In the genomic region with DNA sequence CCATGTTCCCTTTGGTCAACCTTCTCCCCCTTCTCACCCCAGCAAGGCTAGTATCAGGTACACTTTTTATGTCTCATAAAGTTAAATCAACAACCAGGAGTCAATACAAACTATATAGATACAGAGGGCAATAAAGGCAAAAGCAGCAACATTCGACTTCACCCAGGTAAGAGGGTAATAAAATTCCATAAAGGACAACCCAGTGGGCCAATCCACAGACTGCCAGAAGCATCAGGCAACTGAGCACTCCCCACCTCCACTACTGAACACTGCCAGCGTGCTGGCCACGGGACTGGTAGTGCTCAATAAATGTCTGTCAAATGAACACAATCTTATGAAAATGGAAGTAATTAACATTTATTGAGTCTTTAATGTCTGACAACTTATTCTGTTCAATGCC, we compare ENCODE assay signal across 32 cellular contexts. TPM values are rescaled to one million over a fixed set of nuclear protein-coding genes. Genes with fewer than 3 reads are reported as not detected.
"Had no signal": no experiment of that assay in that cellular context is flagged by ENCODE, and none has a peak within 500 bp of the region (broad histone marks: within the 10 kb centered on the region; RNA-seq: fewer than 3 reads in every experiment).

No MANE protein-coding gene starts in this region.

- H3K36me3 ChIP-seq: ascending aorta, breast epithelium, cardiac muscle cell, esophagus squamous epithelium, gastroesophageal sphincter had no signal

- H3K27ac ChIP-seq: ascending aorta, breast epithelium, cardiac muscle cell, epithelial cell of prostate, esophagus squamous epithelium, gastroesophageal sphincter had no signal

- DNase-seq: activated CD4-positive, alpha-beta memory T cell treated with anti-CD3 and anti-CD28 coated beads, Interleukin-2, amount 10 ng/mL, durations not matched to agents 7 days and 5 days; activated CD4-positive, alpha-beta T cell treated with anti-CD3 and anti-CD28 coated beads for 1 hour; activated CD4-positive, alpha-beta T cell treated with anti-CD3 and anti-CD28 coated beads for 4 hours; activated CD4-positive, alpha-beta T cell treated with anti-CD3 and anti-CD28 coated beads, Interleukin-2, amount 10 ng/mL, durations not matched to agents 7 days and 5 days; activated CD4-positive, alpha-beta T cell treated with anti-CD3 and anti-CD28 coated beads, Interleukin-2, amount 50 U/mL, for 4 hours; activated CD8-positive, alpha-beta memory T cell treated with anti-CD3 and anti-CD28 coated beads, Interleukin-2, amount 50 U/mL, for 48 hours; activated gamma-delta T cell; activated naive CD4-positive, alpha-beta T cell; activated naive CD4-positive, alpha-beta T cell treated with anti-CD3 and anti-CD28 coated beads, Interleukin-2, amount 10 ng/mL, durations not matched to agents 7 days and 5 days; activated naive CD8-positive, alpha-beta T cell treated with anti-CD3 and anti-CD28 coated beads, Interleukin-2, amount 10 ng/mL, durations not matched to agents 7 days and 5 days; activated T-cell treated with anti-CD3 and anti-CD28 coated beads for 4 hours; activated T-cell treated with anti-CD3 and anti-CD28 coated beads, Interleukin-2, amount 50 U/mL, for 24 hours; cortex of kidney; dermis blood vessel endothelial cell; effector CD8-positive, alpha-beta T cell; esophagus squamous epithelium; foreskin melanocyte had no signal

- H3K4me3 ChIP-seq: ascending aorta, breast epithelium, cardiac muscle cell, esophagus squamous epithelium, gastroesophageal sphincter had no signal

- H3K4me1 ChIP-seq: ascending aorta, breast epithelium, esophagus squamous epithelium, gastroesophageal sphincter had no signal

- H3K27me3 ChIP-seq: ascending aorta, breast epithelium had no signal

- H3K9me3 ChIP-seq: ascending aorta, esophagus squamous epithelium had no signal

RNA-seq across cellular contexts. Expression of a gene that starts 5.1 kb away (rescaled TPM):
- total RNA-seq: activated CD4-positive, alpha-beta memory T cell treated with anti-CD3 and anti-CD28 coated beads, Interleukin-2, amount 10 ng/mL, durations not matched to agents 7 days and 5 days; activated CD4-positive, alpha-beta T cell treated with anti-CD3 and anti-CD28 coated beads, Interleukin-2, amount 10 ng/mL, durations not matched to agents 7 days and 5 days; activated naive CD4-positive, alpha-beta T cell treated with anti-CD3 and anti-CD28 coated beads, Interleukin-2, amount 50 U/mL, for 72 hours; activated naive CD8-positive, alpha-beta T cell treated with anti-CD3 and anti-CD28 coated beads, Interleukin-2, amount 10 ng/mL, durations not matched to agents 7 days and 5 days; activated T-cell treated with anti-CD3 and anti-CD28 coated beads, Interleukin-2, amount 50 U/mL, for 72 hours; ascending aorta; breast epithelium; cardiac muscle cell; cerebellum; dermis blood vessel endothelial cell; endothelial cell of umbilical vein; esophagus squamous epithelium; fibroblast of lung; fibroblast of villous mesenchyme; gastroesophageal sphincter; glomerular endothelial cell; T-helper 1 cell treated with Interleukin-12 subunit alpha and Interleukin-12 subunit beta and Interleukin-4 antibody, amounts not matched to agents 30 ng/mL and 1 ng/mL, for 36 hours; WTC11 had no signal
- polyA plus RNA-seq: cardiac muscle cell, endothelial cell of umbilical vein, esophagus, fibroblast of lung had no signal

RNA-seq across cellular contexts. Expression of a gene that starts 20.0 kb away (rescaled TPM):
- total RNA-seq: activated CD4-positive, alpha-beta memory T cell treated with anti-CD3 and anti-CD28 coated beads, Interleukin-2, amount 10 ng/mL, durations not matched to agents 7 days and 5 days; activated CD4-positive, alpha-beta T cell treated with anti-CD3 and anti-CD28 coated beads, Interleukin-2, amount 10 ng/mL, durations not matched to agents 7 days and 5 days; activated naive CD4-positive, alpha-beta T cell treated with anti-CD3 and anti-CD28 coated beads, Interleukin-2, amount 50 U/mL, for 72 hours; activated naive CD8-positive, alpha-beta T cell treated with anti-CD3 and anti-CD28 coated beads, Interleukin-2, amount 10 ng/mL, durations not matched to agents 7 days and 5 days; activated T-cell treated with anti-CD3 and anti-CD28 coated beads, Interleukin-2, amount 50 U/mL, for 72 hours; ascending aorta; cardiac muscle cell; dermis blood vessel endothelial cell; endothelial cell of umbilical vein; esophagus squamous epithelium; fibroblast of lung; fibroblast of villous mesenchyme; gastroesophageal sphincter; glomerular endothelial cell; T-helper 1 cell treated with Interleukin-12 subunit alpha and Interleukin-12 subunit beta and Interleukin-4 antibody, amounts not matched to agents 30 ng/mL and 1 ng/mL, for 36 hours; WTC11 had no signal
- polyA plus RNA-seq: cardiac muscle cell, endothelial cell of umbilical vein, fibroblast of lung had no signal

RNA-seq across cellular contexts. Expression of a gene that starts 37.3 kb away (rescaled TPM):
- total RNA-seq: activated CD4-positive, alpha-beta memory T cell treated with anti-CD3 and anti-CD28 coated beads, Interleukin-2, amount 10 ng/mL, durations not matched to agents 7 days and 5 days; activated CD4-positive, alpha-beta T cell treated with anti-CD3 and anti-CD28 coated beads, Interleukin-2, amount 10 ng/mL, durations not matched to agents 7 days and 5 days; activated naive CD4-positive, alpha-beta T cell treated with anti-CD3 and anti-CD28 coated beads, Interleukin-2, amount 50 U/mL, for 72 hours; activated naive CD8-positive, alpha-beta T cell treated with anti-CD3 and anti-CD28 coated beads, Interleukin-2, amount 10 ng/mL, durations not matched to agents 7 days and 5 days; activated T-cell treated with anti-CD3 and anti-CD28 coated beads, Interleukin-2, amount 50 U/mL, for 72 hours; ascending aorta; breast epithelium; cardiac muscle cell; cerebellum; dermis blood vessel endothelial cell; endothelial cell of umbilical vein; esophagus squamous epithelium; fibroblast of lung; fibroblast of villous mesenchyme; gastroesophageal sphincter; glomerular endothelial cell; T-helper 1 cell treated with Interleukin-12 subunit alpha and Interleukin-12 subunit beta and Interleukin-4 antibody, amounts not matched to agents 30 ng/mL and 1 ng/mL, for 36 hours had no signal
- polyA plus RNA-seq: cardiac muscle cell, endothelial cell of umbilical vein, esophagus, fibroblast of lung had no signal
